1 cellular context compared by ENCODE assay signal in genomic region chr1:86395771-86396502, GRCh38.
A peak's percentile ranks its signal among the peaks of the same experiment; 100 is the strongest.
TF ChIP-seq lines count a peak whose summit lies in the region.

Gene ODF2L, minus strand, starts transcription at chr1:86396323. Its CDS starts 9,296 bp downstream, at chr1:86387027.

TF ChIP-seq in GM23338, 12 proteins besides CTCF, POLR2A, EP300 and RAD21:
- TF ChIP-seq REST (IDR thresholded peaks at IDR 0.05; ENCODE audit: unreplicated experiment), result no peak
- TF ChIP-seq EZH2phosphoT487 (IDR thresholded peaks at IDR 0.05; ENCODE audit: unreplicated experiment), result no peak
- TF ChIP-seq CREB1 (CRISPR knock-in tag; IDR thresholded peaks at IDR 0.05; ENCODE audit: low read depth), result peak; percentile 84
- no peak for TF ChIP-seq STAT1 (IDR thresholded peaks at IDR 0.05; ENCODE audit: unreplicated experiment)
- TF ChIP-seq ZNF331 (CRISPR knock-in tag; IDR thresholded peaks at IDR 0.05; ENCODE audit: low read depth), result no peak
- TF ChIP-seq NANOG (IDR thresholded peaks at IDR 0.05; ENCODE audit: borderline replicate concordance), result no peak
- no peak for TF ChIP-seq EZH2 (IDR thresholded peaks at IDR 0.05; ENCODE audit: low read depth, unreplicated experiment)
- TF ChIP-seq POLR2AphosphoS5 (IDR thresholded peaks at IDR 0.05; ENCODE audit: low read depth), result peak; percentile 79
TF ChIP-seq in GM23338: peak in this region for 2.
